Comparison of ENCODE assay signal across 13 cellular contexts in genomic region chr5:166509085-166509484, GRCh38.
DNase-seq lines count a peak whose midpoint lies in the region; ATAC-seq and TF ChIP-seq lines count a peak whose summit lies in the region.
"Had no signal": no experiment of that assay in that cellular context is flagged by ENCODE, and none has a peak within 500 bp of the region (broad histone marks: within the 10 kb centered on the region; RNA-seq: fewer than 3 reads in every experiment).

No MANE protein-coding gene starts in this region.

- intact Hi-C loops in MCF 10A (cut with micrococcal nuclease) (loop anchor here (10.0 kb wide), 1 partner anchor 874 kb away; no protein-coding TSS in a partner anchor), breast epithelium (cut with DNase I; ENCODE audit: low total_unique reads) (no loop called here), testis (cut with DNase I; ENCODE audit: low total_unique reads) (no loop called here), left ventricle myocardium inferior (cut with micrococcal nuclease) (no loop called here)

- CTCF ChIA-PET in MCF 10A (lab: Yijun Ruan, JAX), result no interaction called here

- POLR2A ChIA-PET in MCF 10A (lab: Yijun Ruan, JAX), result no interaction called here

- DNase-seq in MCF 10A (ENCODE audit: unreplicated experiment), result peak; percentile 71
- DNase-seq in breast epithelium (ENCODE audit: low spot score in 2 of 2), result no peak
- DNase-seq in RWPE2 (ENCODE audit: low spot score), result no peak
- DNase-seq in hepatocyte (ENCODE audit: low spot score), result peak; percentile 62
- peak; percentile 39 for DNase-seq in testis
- DNase-seq in T-helper 9 cell, result no peak
- no peak for DNase-seq in DMS153 treated with DMSO at 0.1 percent for 48 hours (lab: John Stamatoyannopoulos, UW; ENCODE audit: unreplicated experiment)
- DNase-seq in left ventricle myocardium inferior, result no peak
- DNase-seq: anterior cingulate cortex; effector memory CD4-positive, alpha-beta T cell; heart left ventricle; NCI-H526; stimulated activated CD8-positive, alpha-beta memory T cell treated with anti-CD3 and anti-CD28 coated beads, Interleukin-4, amount 100 ng/mL, for 48 hours had no signal

- H3K27me3 ChIP-seq in breast epithelium (no peaks in the 10 kb centered on the region), RWPE2 (ENCODE audit: insufficient read depth, poor library complexity, severe bottlenecking) (no peaks in the 10 kb centered on the region), hepatocyte (no peaks in the 10 kb centered on the region), testis (no peaks in the 10 kb centered on the region), left ventricle myocardium inferior (ENCODE audit: low read depth) (no peaks in the 10 kb centered on the region)
- H3K27me3 ChIP-seq: heart left ventricle had no signal

- H3K79me2 ChIP-seq in hepatocyte, result no peaks in the 10 kb centered on the region

- H3K9me3 ChIP-seq in breast epithelium, result no peaks in the 10 kb centered on the region
- H3K9me3 ChIP-seq in RWPE2 (ENCODE audit: severe bottlenecking), result no peaks in the 10 kb centered on the region
- no peaks in the 10 kb centered on the region for H3K9me3 ChIP-seq in hepatocyte (ENCODE audit: low read depth)
- no peaks in the 10 kb centered on the region for H3K9me3 ChIP-seq in testis
- H3K9me3 ChIP-seq in left ventricle myocardium inferior (replicated peaks), result no peaks in the 10 kb centered on the region

- no peak overlapping the region for H3K4me3 ChIP-seq in breast epithelium
- no peak overlapping the region for H3K4me3 ChIP-seq in RWPE2 (ENCODE audit: severe bottlenecking)
- no peak overlapping the region for H3K4me3 ChIP-seq in hepatocyte
- H3K4me3 ChIP-seq in testis, result no peak overlapping the region
- H3K4me3 ChIP-seq in left ventricle myocardium inferior, result no peak overlapping the region
- H3K4me3 ChIP-seq: heart left ventricle had no signal

- H3K4me3 Mint-ChIP-seq in MCF 10A (ENCODE audit: unreplicated experiment), result no peak overlapping the region

- 77% methylated on average over 3 of the region's 3 CpGs for WGBS in hepatocyte (ENCODE audit: low lambda C conversion rate, missing lambda C conversion rate)
- 49 to 50% methylated on average over 3 of the region's 3 CpGs for WGBS in testis, 2 donors

- H3K9me2 ChIP-seq in hepatocyte (replicated peaks; ENCODE audit: insufficient read depth), result no peaks in the 10 kb centered on the region

- no peak overlapping the region for H2AFZ ChIP-seq in hepatocyte

- H3K4me1 Mint-ChIP-seq in MCF 10A (ENCODE audit: insufficient read depth, unreplicated experiment), result no peaks in the 10 kb centered on the region

- no peak for TF ChIP-seq POLR2A in breast epithelium (IDR thresholded peaks at IDR 0.05)
- TF ChIP-seq POLR2A in testis (IDR thresholded peaks at IDR 0.05), result no peak

- no peaks in the 10 kb centered on the region for H3K36me3 Mint-ChIP-seq in MCF 10A (ENCODE audit: insufficient read depth, unreplicated experiment)

- no peak overlapping the region for H3K4me2 ChIP-seq in hepatocyte

- H3K36me3 ChIP-seq in breast epithelium (no peaks in the 10 kb centered on the region), RWPE2 (ENCODE audit: low read depth) (no peaks in the 10 kb centered on the region), hepatocyte (replicated peaks; ENCODE audit: insufficient read depth, low read depth) (no peaks in the 10 kb centered on the region), testis (ENCODE audit: low read depth, missing control alignments) (no peaks in the 10 kb centered on the region), left ventricle myocardium inferior (no peaks in the 10 kb centered on the region)
- H3K36me3 ChIP-seq: heart left ventricle had no signal

- peaks cover 10% of the 10 kb centered on the region for H3K27me3 Mint-ChIP-seq in MCF 10A (ENCODE audit: insufficient read depth, unreplicated experiment)

- H3K27ac ChIP-seq in breast epithelium (no peak overlapping the region), RWPE2 (ENCODE audit: poor library complexity, severe bottlenecking) (no peak overlapping the region), hepatocyte (no peak overlapping the region), testis (no peak overlapping the region), left ventricle myocardium inferior (replicated peaks) (no peak overlapping the region)
- H3K27ac ChIP-seq: heart left ventricle had no signal

- 0 out of 3 replicates have a peak, but pooled peaks have one; percentile 44 for ATAC-seq in RWPE2 (ENCODE audit: low read depth)
- ATAC-seq: heart left ventricle had no signal

- H3K4me1 ChIP-seq in breast epithelium (no peaks in the 10 kb centered on the region), RWPE2 (ENCODE audit: insufficient read depth, poor library complexity, severe bottlenecking) (no peaks in the 10 kb centered on the region), hepatocyte (ENCODE audit: insufficient read depth) (no peaks in the 10 kb centered on the region), testis (peaks cover 5% of the 10 kb centered on the region), left ventricle myocardium inferior (no peaks in the 10 kb centered on the region)
- H3K4me1 ChIP-seq: heart left ventricle had no signal

- no peaks in the 10 kb centered on the region for H3K9me3 Mint-ChIP-seq in MCF 10A (ENCODE audit: unreplicated experiment)

- H3K27ac Mint-ChIP-seq in MCF 10A (ENCODE audit: low read depth, unreplicated experiment), result no peak overlapping the region

- BruUV-seq in MCF 10A (replicated peaks; lab: Mats Ljungman, UMichigan), result no TSS peak

- H4K20me1 ChIP-seq in hepatocyte (ENCODE audit: insufficient read depth, poor library complexity, severe bottlenecking), result no peaks in the 10 kb centered on the region

- TF ChIP-seq CTCF in MCF 10A (IDR thresholded peaks at IDR 0.05; ENCODE audit: unreplicated experiment) (no peak), breast epithelium (IDR thresholded peaks at IDR 0.05) (no peak), RWPE2 (IDR thresholded peaks at IDR 0.05; ENCODE audit: poor library complexity, severe bottlenecking) (no peak), hepatocyte (IDR thresholded peaks at IDR 0.05; ENCODE audit: poor library complexity) (no peak), testis (IDR thresholded peaks at IDR 0.05) (no peak), left ventricle myocardium inferior (IDR thresholded peaks at IDR 0.05; ENCODE audit: borderline replicate concordance) (no peak)

Comparison
In these comparisons a context has a peak if more than half of its experiments do, and no peak if none do; other contexts are left out.
1. DNase-seq: peak in MCF 10A (single experiment), hepatocyte (single experiment) and testis (single experiment); none in breast epithelium (0 of 2), RWPE2 (single experiment), T-helper 9 cell (single experiment), DMS153 treated with DMSO at 0.1 percent for 48 hours (single experiment) and left ventricle myocardium inferior (single experiment).